Comparison of ENCODE assay signal across 8 cellular contexts in the genomic region with DNA sequence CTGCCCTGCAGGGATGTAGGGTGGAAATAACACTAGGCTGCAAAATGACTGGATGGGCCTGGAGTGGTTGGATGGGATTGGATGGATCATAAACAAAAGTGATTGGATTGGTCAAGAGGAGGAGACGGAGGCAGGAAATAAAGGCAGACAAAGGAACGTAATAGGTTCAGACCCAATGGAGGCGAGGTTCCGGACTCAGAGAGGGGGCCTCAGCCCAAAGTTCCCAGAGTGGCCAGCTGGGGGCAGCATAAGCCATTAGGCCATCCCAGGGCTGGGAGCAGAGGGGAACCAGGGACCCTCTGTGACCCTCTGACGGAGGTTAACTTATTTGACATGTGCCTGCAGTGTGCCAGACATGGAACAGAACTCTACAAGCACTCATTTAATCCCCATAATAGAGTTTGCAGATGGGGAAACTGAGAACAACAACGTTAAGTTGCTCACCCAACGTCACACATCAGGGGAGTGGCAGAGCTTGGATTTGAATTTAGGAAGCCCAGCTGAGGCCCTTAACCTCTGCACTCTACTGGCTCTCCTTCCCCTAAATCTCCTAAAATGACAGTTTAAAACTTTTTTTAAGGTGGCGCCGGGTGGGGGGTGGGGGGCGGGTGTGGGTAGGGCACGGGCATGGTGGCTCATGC. TPM values are rescaled to one million over a fixed set of nuclear protein-coding genes. Genes with fewer than 3 reads are reported as not detected.
DNase-seq lines count a peak whose midpoint lies in the region; ATAC-seq lines count a peak whose summit lies in the region.

No MANE protein-coding gene starts in this region.

- peaks cover 9% of the 10 kb centered on the region; the same call in 1 of the 2 replicates for H3K27me3 ChIP-seq in H7 (ENCODE audit: control insufficient read depth, insufficient read depth, low read length)

- no peaks in the 10 kb centered on the region for H3K36me3 ChIP-seq in H7 (replicated peaks; ENCODE audit: control insufficient read depth, insufficient read depth, low read length)

- DNase-seq in H7 = peak; percentile 88
- DNase-seq in T-helper 1 cell = peak; percentile 37 to 69 (median 49)
- DNase-seq in amygdala (lab: John Stamatoyannopoulos, UW) = peak in 31 of 56 donors; percentile 7 to 70 (median 29)
- DNase-seq in hypothalamus (lab: John Stamatoyannopoulos, UW) = peak in 37 of 51 donors; percentile 3 to 69 (median 24)
- peak; percentile 72 for DNase-seq in stimulated activated CD4-positive, alpha-beta T cell treated with anti-CD3 and anti-CD28 coated beads, Interleukin-1b, Interleukin-23, amount 100 ng/mL, for 48 hours
- no peak for DNase-seq in middle frontal gyrus (ENCODE audit: extremely low spot score, low spot score)
- no peak for DNase-seq in cortex of kidney (lab: John Stamatoyannopoulos, UW)

- ATAC-seq in HG02973 (IDR thresholded peaks at IDR 0.05; ENCODE audit: unreplicated experiment) = no peak

- no peak overlapping the region for H3K4me3 ChIP-seq in H7 (ENCODE audit: insufficient read depth, low read depth, low read length)

RNA-seq across cellular contexts. Expression of gene MAP1S, which starts 15.3 kb away (rescaled TPM):
- total RNA-seq in H7 (2014; rRNA removed; shearing (Covaris generic)) = 27.1 and 28.0 TPM in 2 replicates

RNA-seq across cellular contexts. Expression of gene UNC13A, which starts 15.8 kb away (rescaled TPM):
- total RNA-seq in H7 (2014; rRNA removed; shearing (Covaris generic)) = 6.6 and 8.8 TPM in 2 replicates

RNA-seq across cellular contexts. Expression of gene FCHO1, which starts 47.3 kb away (rescaled TPM):
- 21.6 and 21.7 TPM in 2 replicates for total RNA-seq in H7 (2014; rRNA removed; shearing (Covaris generic))

Comparison
In these comparisons a context has a peak if more than half of its experiments do, and no peak if none do; other contexts are left out.
1. DNase-seq: peak in H7 (single experiment), T-helper 1 cell (5 of 5), amygdala (31 of 56), hypothalamus (37 of 51) and stimulated activated CD4-positive, alpha-beta T cell treated with anti-CD3 and anti-CD28 coated beads, Interleukin-1b, Interleukin-23, amount 100 ng/mL, for 48 hours (single experiment); none in middle frontal gyrus (single experiment) and cortex of kidney (single experiment).